5 cellular contexts compared by ENCODE assay signal in genomic region chr16:24151-24550, GRCh38. TPM values are rescaled to one million over a fixed set of nuclear protein-coding genes. Genes with fewer than 3 reads are reported as not detected.
DNase-seq lines count a peak whose midpoint lies in the region; ATAC-seq and TF ChIP-seq lines count a peak whose summit lies in the region.
"Not testable (repeated sequence)": the region's sequence is repeated elsewhere in the genome, so short reads cannot be mapped to it uniquely, and the experiment has no call there.

No MANE protein-coding gene starts in this region.

- TF ChIP-seq CTCF in sigmoid colon (IDR thresholded peaks at IDR 0.05), result not testable (repeated sequence)

- not testable (repeated sequence) for H3K36me3 Mint-ChIP-seq in natural killer cell treated with Interleukin-12 subunit alpha and Interleukin-12 subunit beta and Interleukin-15 and Interleukin-18, amount 100 ng/mL, for 72 hours

- H3K4me3 ChIP-seq in BLaER1; sigmoid colon; aorta (ENCODE audit: low read length in 2 of 2): not testable (repeated sequence)

- ATAC-seq in esophagus mucosa, result peak; percentile 27
- ATAC-seq in natural killer cell treated with Interleukin-12 subunit alpha and Interleukin-12 subunit beta and Interleukin-15 and Interleukin-18, amount 100 ng/mL, for 72 hours, result not testable (repeated sequence)
- peak; percentile 57 for ATAC-seq in aorta (ENCODE audit: low FRiP score)

- peak overlapping the region; percentile 55; the same call in 1 of the 2 replicates for H3K27ac ChIP-seq in BLaER1
- H3K27ac ChIP-seq in sigmoid colon; aorta (ENCODE audit: low read depth in 1 of 2, low read length in 2 of 2): not testable (repeated sequence)

- WGBS in sigmoid colon, 2 donors, result 88 to 92% methylated on average over 17 of the region's 22 CpGs
- WGBS in aorta, 2 donors, result 89 to 92% methylated on average over 12 to 17 of the region's 22 CpGs

- not testable (repeated sequence) for H3K4me1 Mint-ChIP-seq in natural killer cell treated with Interleukin-12 subunit alpha and Interleukin-12 subunit beta and Interleukin-15 and Interleukin-18, amount 100 ng/mL, for 72 hours (ENCODE audit: low read depth in 2 of 2)

- TF ChIP-seq EP300 in sigmoid colon (IDR thresholded peaks at IDR 0.05), result not testable (repeated sequence)

- intact Hi-C loops in sigmoid colon (cut with DNase I); aorta (cut with DNase I): not testable (repeated sequence)

- peaks cover 28% of the 10 kb centered on the region for H3K4me1 ChIP-seq in BLaER1
- H3K4me1 ChIP-seq in sigmoid colon; aorta (ENCODE audit: control insufficient read depth in 1 of 2, insufficient read depth in 2 of 2, low read length in 2 of 2): not testable (repeated sequence)

- H3K27ac Mint-ChIP-seq in natural killer cell treated with Interleukin-12 subunit alpha and Interleukin-12 subunit beta and Interleukin-15 and Interleukin-18, amount 100 ng/mL, for 72 hours, result not testable (repeated sequence)

- DNase-seq in natural killer cell treated with Interleukin-12 subunit alpha and Interleukin-12 subunit beta and Interleukin-15 and Interleukin-18, amount 100 ng/mL, for 72 hours (ENCODE audit: low spot score), result peak; percentile 32
- peak; percentile 53 for DNase-seq in sigmoid colon
- peak in 1 of 2 donors; percentile 32 for DNase-seq in aorta

- H4K20me1 ChIP-seq in BLaER1, result not testable (repeated sequence)

- H3K9me3 Mint-ChIP-seq in natural killer cell treated with Interleukin-12 subunit alpha and Interleukin-12 subunit beta and Interleukin-15 and Interleukin-18, amount 100 ng/mL, for 72 hours, result not testable (repeated sequence)

- not testable (repeated sequence) for H3K9ac ChIP-seq in BLaER1

- not testable (repeated sequence) for H3K36me3 ChIP-seq in BLaER1; sigmoid colon; aorta (ENCODE audit: control insufficient read depth in 1 of 2, insufficient read depth in 2 of 2, low read length in 1 of 2)

- not testable (repeated sequence) for H3K4me3 Mint-ChIP-seq in natural killer cell treated with Interleukin-12 subunit alpha and Interleukin-12 subunit beta and Interleukin-15 and Interleukin-18, amount 100 ng/mL, for 72 hours

- H3K27me3 Mint-ChIP-seq in natural killer cell treated with Interleukin-12 subunit alpha and Interleukin-12 subunit beta and Interleukin-15 and Interleukin-18, amount 100 ng/mL, for 72 hours, result not testable (repeated sequence)

- not testable (repeated sequence) for TF ChIP-seq POLR2A in sigmoid colon (IDR thresholded peaks at IDR 0.05)

- peak overlapping the region; percentile 45 for H3K4me2 ChIP-seq in BLaER1

- not testable (repeated sequence) for H3K9me3 ChIP-seq in BLaER1; sigmoid colon; aorta (ENCODE audit: control insufficient read depth, low read length)

- not testable (repeated sequence) for H3K27me3 ChIP-seq in BLaER1; sigmoid colon; aorta (ENCODE audit: control insufficient read depth in 1 of 2, insufficient read depth in 2 of 2, low read length in 1 of 2)

RNA-seq across cellular contexts. Expression of gene POLR3K, which starts 29.3 kb away (rescaled TPM):
- 9.5 TPM for total RNA-seq in esophagus mucosa
- 10 to 100 TPM; 39.8 to 84.7 TPM for total RNA-seq in natural killer cell treated with Interleukin-12 subunit alpha and Interleukin-12 subunit beta and Interleukin-15 and Interleukin-18, amount 100 ng/mL, for 72 hours
- total RNA-seq in sigmoid colon, result 1 to 10 TPM; 1.7 to 6.4 (median 5.0) TPM
- polyA plus RNA-seq in sigmoid colon, result 10 to 100 TPM; 11.4 to 22.1 (median 11.8) TPM
- total RNA-seq in aorta, result 1 to 10 TPM; 6.0 to 6.1 TPM
- polyA plus RNA-seq in aorta, result 10 to 100 TPM in 1 of 2 donors, 1 to 10 TPM in 1; 8.5 to 10.9 TPM

RNA-seq across cellular contexts. Expression of gene SNRNP25, which starts 29.5 kb away (rescaled TPM):
- 18.8 TPM for total RNA-seq in esophagus mucosa
- 10 to 100 TPM; 35.6 to 39.8 TPM for total RNA-seq in natural killer cell treated with Interleukin-12 subunit alpha and Interleukin-12 subunit beta and Interleukin-15 and Interleukin-18, amount 100 ng/mL, for 72 hours
- total RNA-seq in sigmoid colon, result 10 to 100 TPM; 23.0 to 36.5 (median 32.4) TPM
- polyA plus RNA-seq in sigmoid colon, result 10 to 100 TPM; 26.4 to 41.7 (median 38.8) TPM
- 10 to 100 TPM; 10.7 to 11.1 TPM for total RNA-seq in aorta
- polyA plus RNA-seq in aorta, result 10 to 100 TPM; 18.5 to 32.2 TPM

RNA-seq across cellular contexts. Expression of gene RHBDF1, which starts 48.3 kb away (rescaled TPM):
- total RNA-seq in esophagus mucosa, result 21.8 TPM
- 1 to 10 TPM in 1 of 2 donors, under 1 TPM in 1; 0.84 to 2.5 TPM for total RNA-seq in natural killer cell treated with Interleukin-12 subunit alpha and Interleukin-12 subunit beta and Interleukin-15 and Interleukin-18, amount 100 ng/mL, for 72 hours
- 10 to 100 TPM; 16.8 to 42.1 (median 19.6) TPM for total RNA-seq in sigmoid colon
- 10 to 100 TPM in 1 of 3 donors, 1 to 10 TPM in 2; 6.0 to 22.3 (median 6.0) TPM for polyA plus RNA-seq in sigmoid colon
- 10 to 100 TPM; 79.2 to 91.0 TPM for total RNA-seq in aorta
- 100 to 1,000 TPM in 1 of 2 donors, 10 to 100 TPM in 1; 23.7 to 215 TPM for polyA plus RNA-seq in aorta

RNA-seq across cellular contexts. Expression of gene MPG, which starts 53.9 kb away (rescaled TPM):
- total RNA-seq in esophagus mucosa (46.5 TPM), sigmoid colon (100 to 1,000 TPM in 2 of 4 donors, 10 to 100 TPM in 2; 74.3 to 118 (median 100.0) TPM), aorta (10 to 100 TPM; 56.2 to 59.5 TPM)
- total RNA-seq in natural killer cell treated with Interleukin-12 subunit alpha and Interleukin-12 subunit beta and Interleukin-15 and Interleukin-18, amount 100 ng/mL, for 72 hours, result 10 to 100 TPM; 39.9 to 43.8 TPM
- polyA plus RNA-seq in sigmoid colon (10 to 100 TPM; 52.2 to 72.7 (median 72.5) TPM), aorta (100 to 1,000 TPM in 1 of 2 donors, 10 to 100 TPM in 1; 88.7 to 213 TPM)
